22 cellular contexts compared by ENCODE assay signal in genomic region chr2:136530154-136530553, GRCh38.
"Had no signal": no experiment of that assay in that cellular context is flagged by ENCODE, and none has a peak within 500 bp of the region (broad histone marks: within the 10 kb centered on the region; RNA-seq: fewer than 3 reads in every experiment).

No MANE protein-coding gene starts in this region.

- DNase-seq: activated B cell treated with CpG ODN at 0.5 μM for 24 hours; activated CD4-positive, alpha-beta T cell treated with anti-CD3 and anti-CD28 coated beads for 36 hours; activated CD4-positive, alpha-beta T cell treated with anti-CD3 and anti-CD28 coated beads, Interleukin-2, amount 50 U/mL, for 48 hours; activated naive CD4-positive, alpha-beta T cell treated with Interleukin-2 at 50 U/mL for 16 hours; activated naive CD8-positive, alpha-beta T cell treated with anti-CD3 and anti-CD28 coated beads for 36 hours; activated T-cell treated with anti-CD3 and anti-CD28 coated beads, Interleukin-2, amount 50 U/mL, for 48 hours; colonic mucosa; dorsolateral prefrontal cortex; effector memory CD8-positive, alpha-beta T cell; esophagus squamous epithelium; gastrocnemius medialis; heart left ventricle; immature natural killer cell; left lung; midbrain; natural killer cell; retina; substantia nigra; T-helper 1 cell; thyroid gland; upper lobe of right lung had no signal

- H3K27me3 ChIP-seq: colonic mucosa, esophagus squamous epithelium, gastrocnemius medialis, heart left ventricle, left lung, thyroid gland, upper lobe of right lung had no signal

- H3K4me3 ChIP-seq: colonic mucosa, dorsolateral prefrontal cortex, esophagus squamous epithelium, gastrocnemius medialis, heart left ventricle, left lung, lung, thyroid gland, upper lobe of right lung had no signal

- ATAC-seq: activated CD4-positive, alpha-beta T cell treated with anti-CD3 and anti-CD28 coated beads for 36 hours; effector memory CD8-positive, alpha-beta T cell; gastrocnemius medialis; heart left ventricle; left lung; natural killer cell; upper lobe of right lung had no signal

- H3K4me1 ChIP-seq: colonic mucosa, esophagus squamous epithelium, gastrocnemius medialis, left lung, thyroid gland, upper lobe of right lung had no signal

- H3K9me3 ChIP-seq: colonic mucosa, esophagus squamous epithelium, gastrocnemius medialis, heart left ventricle, left lung, thyroid gland, upper lobe of right lung had no signal

- H3K27ac ChIP-seq: colonic mucosa, dorsolateral prefrontal cortex, esophagus squamous epithelium, gastrocnemius medialis, heart left ventricle, left lung, thyroid gland, upper lobe of right lung had no signal

- H3K36me3 ChIP-seq: colonic mucosa, esophagus squamous epithelium, gastrocnemius medialis, heart left ventricle, left lung, thyroid gland, upper lobe of right lung had no signal
